In genomic region chr10:24153537-24153936, GRCh38 we compare ENCODE assay signal across 22 cellular contexts. TPM values are rescaled to one million over a fixed set of nuclear protein-coding genes. Genes with fewer than 3 reads are reported as not detected.
DNase-seq lines count a peak whose midpoint lies in the region; TF ChIP-seq lines count a peak whose summit lies in the region.
"Had no signal": no experiment of that assay in that cellular context is flagged by ENCODE, and none has a peak within 500 bp of the region (broad histone marks: within the 10 kb centered on the region; RNA-seq: fewer than 3 reads in every experiment).

No MANE protein-coding gene starts in this region.

- H3K27ac Mint-ChIP-seq in nephron, result peak overlapping the region; percentile 91 to 98 (median 95)
- H3K27ac Mint-ChIP-seq: CD8-positive, alpha-beta T cell had no signal

- DNase-seq in EH (ENCODE audit: low read depth), result peak; percentile 1
- DNase-seq in M059J (ENCODE audit: low read depth), result peak; percentile 3
- DNase-seq in amniotic epithelial cell (ENCODE audit: low read depth), result peak; percentile 44
- DNase-seq in NCI-H2227 (lab: John Stamatoyannopoulos, UW; ENCODE audit: unreplicated experiment), result no peak
- DNase-seq in mucosa of gallbladder (ENCODE audit: low spot score), result no peak
- no peak for DNase-seq in HuH-7 (ENCODE audit: low spot score)
- no peak for DNase-seq in effector CD8-positive, alpha-beta T cell (lab: John Stamatoyannopoulos, UW)
- DNase-seq: 8988T; AML-193; C1 segment of cervical spinal cord; CD8-positive, alpha-beta T cell; DMS153; GF-D8; IMR-90; MV-4-11; NCI-H1105 treated with DMSO at 0.1 percent for 48 hours; NCI-H1694 treated with DMSO at 0.1 percent for 48 hours; NCI-H510A; NCI-H748 treated with DMSO at 0.1 percent for 48 hours; PC-9; SIG-M5 had no signal

- peaks cover 46% of the 10 kb centered on the region for H3K4me1 Mint-ChIP-seq in nephron

- TF ChIP-seq CTCF in nephron (IDR thresholded peaks at IDR 0.05; ENCODE audit: unreplicated experiment in 3 of 3), result no peak

- peaks cover 16% of the 10 kb centered on the region for H3K9me3 Mint-ChIP-seq in nephron

- H3K4me3 Mint-ChIP-seq in nephron, result peak overlapping the region in 2 of 3 experiments; percentile 40 to 57
- H3K4me3 Mint-ChIP-seq: CD8-positive, alpha-beta T cell had no signal

- H3K36me3 Mint-ChIP-seq in nephron (ENCODE audit: low read depth), result peaks cover 38% of the 10 kb centered on the region
- H3K36me3 Mint-ChIP-seq: CD8-positive, alpha-beta T cell had no signal

- H3K27me3 Mint-ChIP-seq in nephron (ENCODE audit: low read depth), result no peaks in the 10 kb centered on the region

RNA-seq across cellular contexts. Expression of gene KIAA1217, which starts 55.4 kb away (rescaled TPM):
- 1.5 and 2.7 TPM in 2 replicates for total RNA-seq in M059J (2014; rRNA removed; shearing (Covaris generic))
- total RNA-seq in mucosa of gallbladder, result 44.0 TPM

Comparison
In these comparisons a context has a peak if more than half of its experiments do, and no peak if none do; other contexts are left out.
1. DNase-seq: peak in EH (single experiment), M059J (single experiment) and amniotic epithelial cell (single experiment); none in NCI-H2227 (single experiment), mucosa of gallbladder (single experiment), HuH-7 (single experiment) and effector CD8-positive, alpha-beta T cell (single experiment).
2. RNA of gene KIAA1217, which starts 55.4 kb away (total RNA-seq): 44.0 TPM in mucosa of gallbladder (single experiment); 1.5 to 2.7 TPM in M059J; every median in the first group is over 10 times any median in the second.